1 cellular context compared by ENCODE assay signal in genomic region chr19:38831142-38831605, GRCh38.
A peak's percentile ranks its signal among the peaks of the same experiment; 100 is the strongest.
TF ChIP-seq lines count a peak whose summit lies in the region.

No MANE protein-coding gene starts in this region.

TF ChIP-seq in HEK293, 187 proteins besides CTCF, POLR2A, EP300 and RAD21 (continued from another document):
- TF ChIP-seq, protein P1, sequence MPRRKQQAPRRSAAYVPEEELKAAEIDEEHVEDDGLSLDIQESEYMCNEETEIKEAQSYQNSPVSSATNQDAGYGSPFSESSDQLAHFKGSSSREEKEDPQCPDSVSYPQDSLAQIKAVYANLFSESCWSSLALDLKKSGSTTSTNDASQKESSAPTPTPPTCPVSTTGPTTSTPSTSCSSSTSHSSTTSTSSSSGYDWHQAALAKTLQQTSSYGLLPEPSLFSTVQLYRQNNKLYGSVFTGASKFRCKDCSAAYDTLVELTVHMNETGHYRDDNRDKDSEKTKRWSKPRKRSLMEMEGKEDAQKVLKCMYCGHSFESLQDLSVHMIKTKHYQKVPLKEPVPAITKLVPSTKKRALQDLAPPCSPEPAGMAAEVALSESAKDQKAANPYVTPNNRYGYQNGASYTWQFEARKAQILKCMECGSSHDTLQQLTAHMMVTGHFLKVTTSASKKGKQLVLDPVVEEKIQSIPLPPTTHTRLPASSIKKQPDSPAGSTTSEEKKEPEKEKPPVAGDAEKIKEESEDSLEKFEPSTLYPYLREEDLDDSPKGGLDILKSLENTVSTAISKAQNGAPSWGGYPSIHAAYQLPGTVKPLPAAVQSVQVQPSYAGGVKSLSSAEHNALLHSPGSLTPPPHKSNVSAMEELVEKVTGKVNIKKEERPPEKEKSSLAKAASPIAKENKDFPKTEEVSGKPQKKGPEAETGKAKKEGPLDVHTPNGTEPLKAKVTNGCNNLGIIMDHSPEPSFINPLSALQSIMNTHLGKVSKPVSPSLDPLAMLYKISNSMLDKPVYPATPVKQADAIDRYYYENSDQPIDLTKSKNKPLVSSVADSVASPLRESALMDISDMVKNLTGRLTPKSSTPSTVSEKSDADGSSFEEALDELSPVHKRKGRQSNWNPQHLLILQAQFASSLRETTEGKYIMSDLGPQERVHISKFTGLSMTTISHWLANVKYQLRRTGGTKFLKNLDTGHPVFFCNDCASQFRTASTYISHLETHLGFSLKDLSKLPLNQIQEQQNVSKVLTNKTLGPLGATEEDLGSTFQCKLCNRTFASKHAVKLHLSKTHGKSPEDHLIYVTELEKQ (tag by site-specific recombination; IDR thresholded peaks at IDR 0.05; ENCODE audit: borderline replicate concordance), result peak; percentile 4; the same call in 1 of the 2 replicates
- TF ChIP-seq ZNF146 (tag by site-specific recombination; IDR thresholded peaks at IDR 0.05), result 0 out of 2 replicates have a peak, but pooled peaks have one; percentile 6
- TF ChIP-seq, protein P2, sequence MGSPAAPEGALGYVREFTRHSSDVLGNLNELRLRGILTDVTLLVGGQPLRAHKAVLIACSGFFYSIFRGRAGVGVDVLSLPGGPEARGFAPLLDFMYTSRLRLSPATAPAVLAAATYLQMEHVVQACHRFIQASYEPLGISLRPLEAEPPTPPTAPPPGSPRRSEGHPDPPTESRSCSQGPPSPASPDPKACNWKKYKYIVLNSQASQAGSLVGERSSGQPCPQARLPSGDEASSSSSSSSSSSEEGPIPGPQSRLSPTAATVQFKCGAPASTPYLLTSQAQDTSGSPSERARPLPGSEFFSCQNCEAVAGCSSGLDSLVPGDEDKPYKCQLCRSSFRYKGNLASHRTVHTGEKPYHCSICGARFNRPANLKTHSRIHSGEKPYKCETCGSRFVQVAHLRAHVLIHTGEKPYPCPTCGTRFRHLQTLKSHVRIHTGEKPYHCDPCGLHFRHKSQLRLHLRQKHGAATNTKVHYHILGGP (tag by site-specific recombination; IDR thresholded peaks at IDR 0.05), result no peak
- TF ChIP-seq ZNF433 (tag by site-specific recombination; IDR thresholded peaks at IDR 0.05; ENCODE audit: low read depth), result no peak
- peak; percentile 75 for TF ChIP-seq ZNF600 (tag by site-specific recombination; IDR thresholded peaks at IDR 0.05)
- TF ChIP-seq EGR2 (tag by site-specific recombination; IDR thresholded peaks at IDR 0.05; ENCODE audit: low read depth), result no peak
- TF ChIP-seq ZNF701 (tag by site-specific recombination; IDR thresholded peaks at IDR 0.05), result no peak
- TF ChIP-seq PRDM4 (tag by site-specific recombination; IDR thresholded peaks at IDR 0.05), result no peak
- no peak; the same call in 1 of the 2 replicates for TF ChIP-seq TRIM28 (IDR thresholded peaks at IDR 0.05; ENCODE audit: borderline replicate concordance, low read length)
